In the genomic region with DNA sequence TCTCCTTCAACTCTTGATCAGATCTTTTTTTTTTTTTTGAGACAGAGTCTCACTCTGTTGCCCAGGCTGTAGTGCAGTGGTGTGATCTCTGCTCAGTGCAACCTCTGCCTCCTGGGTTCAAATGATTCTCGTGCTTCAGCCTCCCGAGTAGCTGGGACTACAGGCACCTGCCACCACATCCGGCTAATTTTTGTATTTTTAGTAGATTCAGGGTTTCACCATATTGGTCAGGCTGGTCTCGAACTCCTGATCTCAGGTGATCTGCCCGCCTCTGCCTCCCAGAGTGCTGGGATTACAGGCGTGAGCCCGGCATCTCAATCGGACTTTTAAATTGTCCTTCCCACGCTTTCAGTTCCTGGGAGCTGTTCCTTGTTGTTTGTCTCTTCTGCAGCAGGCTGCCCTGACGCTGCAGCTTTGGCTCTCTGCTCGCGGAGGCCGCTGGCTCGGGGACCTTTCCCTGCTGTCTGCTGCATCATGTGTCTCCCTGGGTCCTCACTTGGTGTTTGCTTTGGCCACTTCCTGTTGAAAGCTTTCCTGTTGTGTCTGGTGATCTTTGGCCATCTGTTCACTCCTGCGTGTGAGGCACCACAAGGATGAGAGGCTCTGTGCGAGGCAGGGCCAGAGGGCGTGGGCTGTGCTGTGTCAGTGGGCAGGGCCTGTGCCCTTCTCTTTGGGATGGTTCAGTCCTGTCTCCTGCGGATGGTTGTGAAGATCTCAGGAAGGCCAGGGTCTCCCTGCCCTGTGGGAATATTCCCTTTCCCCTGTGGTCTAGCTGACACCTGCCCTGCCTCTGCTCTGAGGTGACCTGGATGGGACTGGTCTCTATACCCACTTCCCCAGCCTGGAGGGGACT, we compare ENCODE assay signal across 1 cellular context.
TF ChIP-seq lines count a peak whose summit lies in the region.

No MANE protein-coding gene starts in this region.

TF ChIP-seq in HepG2, 621 proteins besides CTCF, POLR2A, EP300 and RAD21 (continued from another document and continues in another):
- TF ChIP-seq, protein P1, sequence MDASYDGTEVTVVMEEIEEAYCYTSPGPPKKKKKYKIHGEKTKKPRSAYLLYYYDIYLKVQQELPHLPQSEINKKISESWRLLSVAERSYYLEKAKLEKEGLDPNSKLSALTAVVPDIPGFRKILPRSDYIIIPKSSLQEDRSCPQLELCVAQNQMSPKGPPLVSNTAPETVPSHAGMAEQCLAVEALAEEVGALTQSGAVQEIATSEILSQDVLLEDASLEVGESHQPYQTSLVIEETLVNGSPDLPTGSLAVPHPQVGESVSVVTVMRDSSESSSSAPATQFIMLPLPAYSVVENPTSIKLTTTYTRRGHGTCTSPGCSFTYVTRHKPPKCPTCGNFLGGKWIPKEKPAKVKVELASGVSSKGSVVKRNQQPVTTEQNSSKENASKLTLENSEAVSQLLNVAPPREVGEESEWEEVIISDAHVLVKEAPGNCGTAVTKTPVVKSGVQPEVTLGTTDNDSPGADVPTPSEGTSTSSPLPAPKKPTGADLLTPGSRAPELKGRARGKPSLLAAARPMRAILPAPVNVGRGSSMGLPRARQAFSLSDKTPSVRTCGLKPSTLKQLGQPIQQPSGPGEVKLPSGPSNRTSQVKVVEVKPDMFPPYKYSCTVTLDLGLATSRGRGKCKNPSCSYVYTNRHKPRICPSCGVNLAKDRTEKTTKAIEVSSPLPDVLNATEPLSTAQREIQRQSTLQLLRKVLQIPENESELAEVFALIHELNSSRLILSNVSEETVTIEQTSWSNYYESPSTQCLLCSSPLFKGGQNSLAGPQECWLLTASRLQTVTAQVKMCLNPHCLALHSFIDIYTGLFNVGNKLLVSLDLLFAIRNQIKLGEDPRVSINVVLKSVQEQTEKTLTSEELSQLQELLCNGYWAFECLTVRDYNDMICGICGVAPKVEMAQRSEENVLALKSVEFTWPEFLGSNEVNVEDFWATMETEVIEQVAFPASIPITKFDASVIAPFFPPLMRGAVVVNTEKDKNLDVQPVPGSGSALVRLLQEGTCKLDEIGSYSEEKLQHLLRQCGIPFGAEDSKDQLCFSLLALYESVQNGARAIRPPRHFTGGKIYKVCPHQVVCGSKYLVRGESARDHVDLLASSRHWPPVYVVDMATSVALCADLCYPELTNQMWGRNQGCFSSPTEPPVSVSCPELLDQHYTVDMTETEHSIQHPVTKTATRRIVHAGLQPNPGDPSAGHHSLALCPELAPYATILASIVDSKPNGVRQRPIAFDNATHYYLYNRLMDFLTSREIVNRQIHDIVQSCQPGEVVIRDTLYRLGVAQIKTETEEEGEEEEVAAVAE (CRISPR knock-in tag; IDR thresholded peaks at IDR 0.05; ENCODE audit: borderline replicate concordance): peak; percentile 74; the same call in 1 of the 2 replicates
- TF ChIP-seq ZNF772 (CRISPR knock-in tag; IDR thresholded peaks at IDR 0.05) (peak; percentile 68; the same call in 1 of the 2 replicates), ZNF317 (CRISPR knock-in tag; IDR thresholded peaks at IDR 0.05) (0 out of 2 replicates have a peak, but pooled peaks have one; percentile 47), HMG20A (CRISPR knock-in tag; IDR thresholded peaks at IDR 0.05; ENCODE audit: borderline replicate concordance) (peak; percentile 54; the same call in 1 of the 2 replicates), ZKSCAN8 (CRISPR knock-in tag; IDR thresholded peaks at IDR 0.05; ENCODE audit: borderline replicate concordance) (peak; percentile 94), ZBTB40 (IDR thresholded peaks at IDR 0.05) (no peak), ZBTB40 (CRISPR knock-in tag; IDR thresholded peaks at IDR 0.05) (peak; percentile 77), IKZF1 (IDR thresholded peaks at IDR 0.05) (no peak), STAG1 (CRISPR knock-in tag; IDR thresholded peaks at IDR 0.05) (peak; percentile 39), ZNF230 (CRISPR knock-in tag; IDR thresholded peaks at IDR 0.05) (no peak), THYN1 (CRISPR knock-in tag; IDR thresholded peaks at IDR 0.05; ENCODE audit: borderline replicate concordance, low read depth) (no peak), XBP1 (CRISPR knock-in tag; IDR thresholded peaks at IDR 0.05) (0 out of 2 replicates have a peak, but pooled peaks have one; percentile 40), ZBTB7A (CRISPR knock-in tag; IDR thresholded peaks at IDR 0.05) (no peak), CEBPZ (IDR thresholded peaks at IDR 0.05; ENCODE audit: low read length) (no peak), ETV5 (CRISPR knock-in tag; IDR thresholded peaks at IDR 0.05; ENCODE audit: borderline replicate concordance) (peak; percentile 100), THAP8 (CRISPR knock-in tag; IDR thresholded peaks at IDR 0.05; ENCODE audit: borderline replicate concordance) (no peak), PRPF4 (IDR thresholded peaks at IDR 0.05; ENCODE audit: low read depth, low read length, poor library complexity, severe bottlenecking) (no peak), POLR2AphosphoS5 (IDR thresholded peaks at IDR 0.05; ENCODE audit: low read depth, low read length) (peak; percentile 37; the same call in 1 of the 2 replicates), KMT2A (CRISPR knock-in tag; IDR thresholded peaks at IDR 0.05) (peak; percentile 82)
- TF ChIP-seq, protein P2, sequence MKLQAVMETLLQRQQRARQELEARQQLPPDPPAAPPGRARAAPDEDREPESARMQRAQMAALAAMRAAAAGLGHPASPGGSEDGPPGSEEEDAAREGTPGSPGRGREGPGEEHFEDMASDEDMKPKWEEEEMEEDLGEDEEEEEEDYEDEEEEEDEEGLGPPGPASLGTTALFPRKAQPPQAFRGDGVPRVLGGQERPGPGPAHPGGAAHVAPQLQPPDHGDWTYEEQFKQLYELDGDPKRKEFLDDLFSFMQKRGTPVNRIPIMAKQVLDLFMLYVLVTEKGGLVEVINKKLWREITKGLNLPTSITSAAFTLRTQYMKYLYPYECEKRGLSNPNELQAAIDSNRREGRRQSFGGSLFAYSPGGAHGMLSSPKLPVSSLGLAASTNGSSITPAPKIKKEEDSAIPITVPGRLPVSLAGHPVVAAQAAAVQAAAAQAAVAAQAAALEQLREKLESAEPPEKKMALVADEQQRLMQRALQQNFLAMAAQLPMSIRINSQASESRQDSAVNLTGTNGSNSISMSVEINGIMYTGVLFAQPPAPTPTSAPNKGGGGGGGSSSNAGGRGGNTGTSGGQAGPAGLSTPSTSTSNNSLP (IDR thresholded peaks at IDR 0.05; ENCODE audit: low read depth, low read length): no peak
- TF ChIP-seq, protein P3, sequence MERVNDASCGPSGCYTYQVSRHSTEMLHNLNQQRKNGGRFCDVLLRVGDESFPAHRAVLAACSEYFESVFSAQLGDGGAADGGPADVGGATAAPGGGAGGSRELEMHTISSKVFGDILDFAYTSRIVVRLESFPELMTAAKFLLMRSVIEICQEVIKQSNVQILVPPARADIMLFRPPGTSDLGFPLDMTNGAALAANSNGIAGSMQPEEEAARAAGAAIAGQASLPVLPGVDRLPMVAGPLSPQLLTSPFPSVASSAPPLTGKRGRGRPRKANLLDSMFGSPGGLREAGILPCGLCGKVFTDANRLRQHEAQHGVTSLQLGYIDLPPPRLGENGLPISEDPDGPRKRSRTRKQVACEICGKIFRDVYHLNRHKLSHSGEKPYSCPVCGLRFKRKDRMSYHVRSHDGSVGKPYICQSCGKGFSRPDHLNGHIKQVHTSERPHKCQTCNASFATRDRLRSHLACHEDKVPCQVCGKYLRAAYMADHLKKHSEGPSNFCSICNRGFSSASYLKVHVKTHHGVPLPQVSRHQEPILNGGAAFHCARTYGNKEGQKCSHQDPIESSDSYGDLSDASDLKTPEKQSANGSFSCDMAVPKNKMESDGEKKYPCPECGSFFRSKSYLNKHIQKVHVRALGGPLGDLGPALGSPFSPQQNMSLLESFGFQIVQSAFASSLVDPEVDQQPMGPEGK (CRISPR knock-in tag; IDR thresholded peaks at IDR 0.05): peak; percentile 64
